ENCODE assay signal across 30 cellular contexts in genomic region chr6:133353061-133353460, GRCh38.
"Had no signal": no experiment of that assay in that cellular context is flagged by ENCODE, and none has a peak within 500 bp of the region (broad histone marks: within the 10 kb centered on the region; RNA-seq: fewer than 3 reads in every experiment).

No MANE protein-coding gene starts in this region.

- H3K4me1 ChIP-seq: neural progenitor cell, parathyroid adenoma, sigmoid colon, spleen, suprapubic skin, testis, tibial artery, transverse colon, upper lobe of right lung, uterus had no signal

- H3K9me3 ChIP-seq: ovary, right lobe of liver, sigmoid colon, spleen, suprapubic skin, testis, tibial artery, transverse colon, upper lobe of right lung, uterus had no signal

- H3K36me3 ChIP-seq: neural progenitor cell, ovary, right lobe of liver, sigmoid colon, spleen, suprapubic skin, tibial artery, transverse colon, upper lobe of right lung, uterus had no signal

- ATAC-seq: naive thymus-derived CD4-positive, alpha-beta T cell; natural killer cell; right cardiac atrium; right lobe of liver; stimulated activated memory B cell treated with anti-CD40 and anti-IgM and Interleukin-4, amounts not matched to agents 10 μg/mL and 1 μg/mL and 100 μg/mL, for 72 hours; stimulated activated naive CD8-positive, alpha-beta T cell treated with anti-CD3 and anti-CD28 coated beads, Interleukin-15, amount 100 ng/mL, for 72 hours; stimulated activated naive CD8-positive, alpha-beta T cell treated with anti-CD3 and anti-CD28 coated beads, Interleukin-15, Interleukin-2, amounts not matched to agents 100 U/mL and 50 U/mL, for 24 hours; upper lobe of right lung had no signal

- H3K4me3 ChIP-seq: neural progenitor cell, ovary, right lobe of liver, sigmoid colon, skin epidermis, smooth muscle cell, spleen, suprapubic skin, testis, tibial artery, transverse colon, upper lobe of right lung, uterus had no signal

- DNase-seq: naive thymus-derived CD4-positive, alpha-beta T cell; natural killer cell; occipital lobe; ovary; posterior cingulate gyrus; retina; right cardiac atrium; right lobe of liver; sigmoid colon; spleen; stimulated activated CD4-positive, alpha-beta T cell treated with anti-CD3 and anti-CD28 coated beads, Interleukin-12 subunit alpha, Interleukin-12 subunit beta, amount 100 ng/mL, for 4 hours; stimulated activated CD4-positive, alpha-beta T cell treated with anti-CD3 and anti-CD28 coated beads, Interleukin-1b, Interleukin-23, amount 100 ng/mL, for 48 hours; stimulated activated CD4-positive, alpha-beta T cell treated with anti-CD3 and anti-CD28 coated beads, Interleukin-4, amount 100 ng/mL, for 1 hour; stimulated activated CD4-positive, alpha-beta T cell treated with anti-CD3 and anti-CD28 coated beads, Interleukin-4, amount 100 ng/mL, for 4 hours; stimulated activated CD8-positive, alpha-beta memory T cell treated with anti-CD3 and anti-CD28 coated beads, Interleukin-4, amount 100 ng/mL, for 48 hours; stimulated activated naive CD4-positive, alpha-beta T cell; stimulated activated naive CD8-positive, alpha-beta T cell treated with anti-CD3 and anti-CD28 coated beads, Interleukin-15, amount 100 ng/mL, for 72 hours; stimulated activated naive CD8-positive, alpha-beta T cell treated with anti-CD3 and anti-CD28 coated beads, Interleukin-15, Interleukin-2, amounts not matched to agents 100 U/mL and 50 U/mL, for 24 hours; substantia nigra; testis; tibial artery; transverse colon; upper lobe of right lung; uterus had no signal

- H3K27ac ChIP-seq: neural progenitor cell, ovary, parathyroid adenoma, right lobe of liver, sigmoid colon, skin epidermis, spleen, suprapubic skin, testis, tibial artery, transverse colon, upper lobe of right lung, uterus had no signal

- H3K27me3 ChIP-seq: neural progenitor cell, ovary, right lobe of liver, sigmoid colon, spleen, suprapubic skin, testis, tibial artery, transverse colon, upper lobe of right lung, uterus had no signal
